ENCODE assay signal across 8 cellular contexts in the genomic region with DNA sequence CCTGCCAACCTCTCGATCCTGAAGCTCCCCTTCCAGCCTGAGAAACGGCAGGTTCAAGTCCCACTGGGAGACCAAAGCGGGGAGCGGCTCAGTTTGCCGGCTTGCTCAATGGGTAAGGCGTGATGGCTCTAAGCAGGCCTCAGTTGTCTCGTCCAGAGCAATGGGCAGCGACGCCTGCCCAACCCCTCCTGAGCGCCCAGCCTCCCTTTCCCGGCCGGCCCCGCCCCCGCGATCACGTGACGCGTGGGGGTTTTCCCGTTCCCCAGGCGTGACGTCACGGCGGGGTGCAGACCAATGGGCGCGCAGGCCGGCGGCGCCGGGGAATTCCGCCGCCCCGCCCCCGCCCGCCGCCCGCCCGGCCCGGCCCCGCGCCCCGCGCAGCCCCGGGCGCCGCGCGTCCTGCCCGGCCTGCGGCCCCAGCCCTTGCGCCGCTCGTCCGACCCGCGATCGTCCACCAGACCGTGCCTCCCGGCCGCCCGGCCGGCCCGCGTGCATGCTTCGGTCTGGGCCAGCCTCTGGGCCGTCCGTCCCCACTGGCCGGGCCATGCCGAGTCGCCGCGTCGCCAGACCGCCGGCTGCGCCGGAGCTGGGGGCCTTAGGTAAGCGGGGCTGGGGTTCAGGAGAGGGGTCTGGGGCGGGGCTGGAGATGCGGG. TPM values are rescaled to one million over a fixed set of nuclear protein-coding genes. Genes with fewer than 3 reads are reported as not detected.
DNase-seq lines count a peak whose midpoint lies in the region; ATAC-seq and TF ChIP-seq lines count a peak whose summit lies in the region.

A gene with protein sequence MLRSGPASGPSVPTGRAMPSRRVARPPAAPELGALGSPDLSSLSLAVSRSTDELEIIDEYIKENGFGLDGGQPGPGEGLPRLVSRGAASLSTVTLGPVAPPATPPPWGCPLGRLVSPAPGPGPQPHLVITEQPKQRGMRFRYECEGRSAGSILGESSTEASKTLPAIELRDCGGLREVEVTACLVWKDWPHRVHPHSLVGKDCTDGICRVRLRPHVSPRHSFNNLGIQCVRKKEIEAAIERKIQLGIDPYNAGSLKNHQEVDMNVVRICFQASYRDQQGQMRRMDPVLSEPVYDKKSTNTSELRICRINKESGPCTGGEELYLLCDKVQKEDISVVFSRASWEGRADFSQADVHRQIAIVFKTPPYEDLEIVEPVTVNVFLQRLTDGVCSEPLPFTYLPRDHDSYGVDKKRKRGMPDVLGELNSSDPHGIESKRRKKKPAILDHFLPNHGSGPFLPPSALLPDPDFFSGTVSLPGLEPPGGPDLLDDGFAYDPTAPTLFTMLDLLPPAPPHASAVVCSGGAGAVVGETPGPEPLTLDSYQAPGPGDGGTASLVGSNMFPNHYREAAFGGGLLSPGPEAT (plus strand): TSS at position 378 of the 653 bp plus-strand sequence. CDS start 116 bp downstream, at position 494.

- ATAC-seq in HG02588 (IDR thresholded peaks at IDR 0.05; ENCODE audit: unreplicated experiment) (peak; percentile 38), heart left ventricle (peak; percentile 28 to 71 (median 62))

- peak within 1 kb of the TSS; percentile 99 for H3K27ac Mint-ChIP-seq in type B pancreatic cell

- H3K27ac ChIP-seq in adipose tissue (ENCODE audit: low read depth, low read length) (peak within 1 kb of the TSS; percentile 98), heart left ventricle (peak within 1 kb of the TSS; percentile 88 to 100 (median 98))

- H3K9me3 Mint-ChIP-seq in type B pancreatic cell: no peaks in the 10 kb centered on the region

- no peak for TF ChIP-seq CTCF in GM12864 (IDR thresholded peaks at IDR 0.05; ENCODE audit: low read depth, low read length, missing control alignments)
- TF ChIP-seq CTCF in heart left ventricle (IDR thresholded peaks at IDR 0.05): no peak
- no peak for TF ChIP-seq CTCF in type B pancreatic cell (conservative IDR thresholded peaks at IDR 0.05)

- intact Hi-C loops in heart left ventricle (cut with DNase I) (loop anchor here in 2 of 10 donors (2.0 to 5.0 kb wide), 3 partner anchors 44 to 91 kb away; a partner anchor contains a TSS), posterior cingulate gyrus (cut with DNase I) (no loop called here)

- H3K27me3 Mint-ChIP-seq in type B pancreatic cell: no peaks in the 10 kb centered on the region

- peaks cover 0 to 14% (median 10%) of the 10 kb centered on the region in 12 donors for H3K4me1 ChIP-seq in heart left ventricle

- peak within 1 kb of the TSS; percentile 96 for H3K4me3 Mint-ChIP-seq in type B pancreatic cell

- H3K4me3 ChIP-seq in GM12864 (ENCODE audit: low read depth, low read length) (peak within 1 kb of the TSS; percentile 87), heart left ventricle (peak within 1 kb of the TSS; percentile 52 to 95 (median 88))

- H3K36me3 Mint-ChIP-seq in type B pancreatic cell: no peaks in the 10 kb centered on the region

- peaks cover 10% of the 10 kb centered on the region for H3K4me1 Mint-ChIP-seq in type B pancreatic cell (ENCODE audit: unreplicated experiment)

- H3K9me3 ChIP-seq in heart left ventricle: no peaks in the 10 kb centered on the region

- H3K36me3 ChIP-seq in heart left ventricle: peaks cover 0 to 32% (median 1%) of the 10 kb centered on the region in 9 donors

- DNase-seq in GM12864 (ENCODE audit: low read depth) (no peak), NCI-H1092 (lab: John Stamatoyannopoulos, UW) (peak; percentile 57), T-helper 1 cell (peak; percentile 92 to 97 (median 93)), heart left ventricle (peak; percentile 96 to 98 (median 97)), posterior cingulate gyrus (peak; percentile 84 to 98 (median 91)), type B pancreatic cell (ENCODE audit: extremely low spot score, unreplicated experiment) (peak; percentile 96)

- 2 to 3% (median 2%) methylated on average over 51 to 79 of the region's 79 CpGs for WGBS in adipose tissue, 3 donors
- 1 to 9% (median 4%) methylated on average over 23 to 79 of the region's 79 CpGs for WGBS in heart left ventricle, 4 donors

- TF ChIP-seq POLR2A in heart left ventricle (IDR thresholded peaks at IDR 0.05): no peak

- no peaks in the 10 kb centered on the region for H3K27me3 ChIP-seq in heart left ventricle

RNA-seq across cellular contexts. Expression of the gene that starts here (rescaled TPM):
- polyA plus RNA-seq in adipose tissue (10 to 100 TPM; 11.0 to 64.9 (median 12.7) TPM), heart left ventricle (10 to 100 TPM in 1 of 2 donors, 1 to 10 TPM in 1; 1.6 to 15.0 TPM)
- total RNA-seq in heart left ventricle (10 to 100 TPM in 2 of 9 donors, 1 to 10 TPM in 7; 2.8 to 23.2 (median 6.7) TPM), type B pancreatic cell (ENCODE audit: low replicate concordance) (6.9 and 8.4 TPM in 2 replicates)
